ENCODE assay signal across 2 cellular contexts in the genomic region with DNA sequence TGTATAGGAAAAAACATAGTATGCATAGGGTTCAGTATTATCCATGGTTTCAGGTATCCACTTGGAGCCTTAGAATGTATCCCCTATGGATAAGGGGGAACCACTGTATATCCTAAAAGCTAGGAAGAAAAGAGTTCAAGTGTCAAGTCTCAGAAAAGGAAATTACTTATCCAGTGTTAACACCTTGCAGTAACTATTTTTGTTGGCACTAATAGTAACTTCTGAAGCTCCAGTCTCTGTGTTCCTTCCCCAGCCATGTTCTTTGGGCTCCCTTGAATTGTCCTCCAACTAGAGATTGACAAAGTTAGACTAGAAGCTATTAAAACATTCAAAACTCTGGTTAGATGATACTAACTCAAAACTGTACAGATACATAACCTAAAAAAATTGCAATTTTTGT.
TF ChIP-seq lines count a peak whose summit lies in the region.

No MANE protein-coding gene starts in this region.

TF ChIP-seq in IMR-90, 13 proteins besides CTCF, POLR2A, EP300 and RAD21:
- no peak for TF ChIP-seq MAFK (IDR thresholded peaks at IDR 0.05; ENCODE audit: low read depth, low read length)
- TF ChIP-seq NFE2L2 (IDR thresholded peaks at IDR 0.05; ENCODE audit: low read depth, low read length): no peak
- no peak for TF ChIP-seq FOS (IDR thresholded peaks at IDR 0.05; ENCODE audit: low read depth, low read length)
- TF ChIP-seq MXI1 (IDR thresholded peaks at IDR 0.05; ENCODE audit: borderline replicate concordance, low read depth, low read length): no peak
- TF ChIP-seq CHD1 (IDR thresholded peaks at IDR 0.05; ENCODE audit: low read depth, low read length): no peak
- TF ChIP-seq RFX5 (IDR thresholded peaks at IDR 0.05; ENCODE audit: low read depth, low read length): no peak
- no peak for TF ChIP-seq RCOR1 (IDR thresholded peaks at IDR 0.05; ENCODE audit: insufficient replicate concordance, low read length)
- TF ChIP-seq CEBPB (IDR thresholded peaks at IDR 0.05; ENCODE audit: low read depth, low read length): no peak

TF ChIP-seq in GM23338, 12 proteins besides CTCF, POLR2A, EP300 and RAD21:
- TF ChIP-seq EZH2 (IDR thresholded peaks at IDR 0.05; ENCODE audit: low read depth, unreplicated experiment): no peak
- TF ChIP-seq CREB1 (CRISPR knock-in tag; IDR thresholded peaks at IDR 0.05; ENCODE audit: low read depth): no peak
- no peak for TF ChIP-seq JUNB (IDR thresholded peaks at IDR 0.05; ENCODE audit: unreplicated experiment)
- no peak for TF ChIP-seq POLR2AphosphoS5 (IDR thresholded peaks at IDR 0.05; ENCODE audit: low read depth)
- TF ChIP-seq STAT1 (IDR thresholded peaks at IDR 0.05; ENCODE audit: unreplicated experiment): no peak
- no peak for TF ChIP-seq NANOG (IDR thresholded peaks at IDR 0.05; ENCODE audit: borderline replicate concordance)
- TF ChIP-seq, protein P1, sequence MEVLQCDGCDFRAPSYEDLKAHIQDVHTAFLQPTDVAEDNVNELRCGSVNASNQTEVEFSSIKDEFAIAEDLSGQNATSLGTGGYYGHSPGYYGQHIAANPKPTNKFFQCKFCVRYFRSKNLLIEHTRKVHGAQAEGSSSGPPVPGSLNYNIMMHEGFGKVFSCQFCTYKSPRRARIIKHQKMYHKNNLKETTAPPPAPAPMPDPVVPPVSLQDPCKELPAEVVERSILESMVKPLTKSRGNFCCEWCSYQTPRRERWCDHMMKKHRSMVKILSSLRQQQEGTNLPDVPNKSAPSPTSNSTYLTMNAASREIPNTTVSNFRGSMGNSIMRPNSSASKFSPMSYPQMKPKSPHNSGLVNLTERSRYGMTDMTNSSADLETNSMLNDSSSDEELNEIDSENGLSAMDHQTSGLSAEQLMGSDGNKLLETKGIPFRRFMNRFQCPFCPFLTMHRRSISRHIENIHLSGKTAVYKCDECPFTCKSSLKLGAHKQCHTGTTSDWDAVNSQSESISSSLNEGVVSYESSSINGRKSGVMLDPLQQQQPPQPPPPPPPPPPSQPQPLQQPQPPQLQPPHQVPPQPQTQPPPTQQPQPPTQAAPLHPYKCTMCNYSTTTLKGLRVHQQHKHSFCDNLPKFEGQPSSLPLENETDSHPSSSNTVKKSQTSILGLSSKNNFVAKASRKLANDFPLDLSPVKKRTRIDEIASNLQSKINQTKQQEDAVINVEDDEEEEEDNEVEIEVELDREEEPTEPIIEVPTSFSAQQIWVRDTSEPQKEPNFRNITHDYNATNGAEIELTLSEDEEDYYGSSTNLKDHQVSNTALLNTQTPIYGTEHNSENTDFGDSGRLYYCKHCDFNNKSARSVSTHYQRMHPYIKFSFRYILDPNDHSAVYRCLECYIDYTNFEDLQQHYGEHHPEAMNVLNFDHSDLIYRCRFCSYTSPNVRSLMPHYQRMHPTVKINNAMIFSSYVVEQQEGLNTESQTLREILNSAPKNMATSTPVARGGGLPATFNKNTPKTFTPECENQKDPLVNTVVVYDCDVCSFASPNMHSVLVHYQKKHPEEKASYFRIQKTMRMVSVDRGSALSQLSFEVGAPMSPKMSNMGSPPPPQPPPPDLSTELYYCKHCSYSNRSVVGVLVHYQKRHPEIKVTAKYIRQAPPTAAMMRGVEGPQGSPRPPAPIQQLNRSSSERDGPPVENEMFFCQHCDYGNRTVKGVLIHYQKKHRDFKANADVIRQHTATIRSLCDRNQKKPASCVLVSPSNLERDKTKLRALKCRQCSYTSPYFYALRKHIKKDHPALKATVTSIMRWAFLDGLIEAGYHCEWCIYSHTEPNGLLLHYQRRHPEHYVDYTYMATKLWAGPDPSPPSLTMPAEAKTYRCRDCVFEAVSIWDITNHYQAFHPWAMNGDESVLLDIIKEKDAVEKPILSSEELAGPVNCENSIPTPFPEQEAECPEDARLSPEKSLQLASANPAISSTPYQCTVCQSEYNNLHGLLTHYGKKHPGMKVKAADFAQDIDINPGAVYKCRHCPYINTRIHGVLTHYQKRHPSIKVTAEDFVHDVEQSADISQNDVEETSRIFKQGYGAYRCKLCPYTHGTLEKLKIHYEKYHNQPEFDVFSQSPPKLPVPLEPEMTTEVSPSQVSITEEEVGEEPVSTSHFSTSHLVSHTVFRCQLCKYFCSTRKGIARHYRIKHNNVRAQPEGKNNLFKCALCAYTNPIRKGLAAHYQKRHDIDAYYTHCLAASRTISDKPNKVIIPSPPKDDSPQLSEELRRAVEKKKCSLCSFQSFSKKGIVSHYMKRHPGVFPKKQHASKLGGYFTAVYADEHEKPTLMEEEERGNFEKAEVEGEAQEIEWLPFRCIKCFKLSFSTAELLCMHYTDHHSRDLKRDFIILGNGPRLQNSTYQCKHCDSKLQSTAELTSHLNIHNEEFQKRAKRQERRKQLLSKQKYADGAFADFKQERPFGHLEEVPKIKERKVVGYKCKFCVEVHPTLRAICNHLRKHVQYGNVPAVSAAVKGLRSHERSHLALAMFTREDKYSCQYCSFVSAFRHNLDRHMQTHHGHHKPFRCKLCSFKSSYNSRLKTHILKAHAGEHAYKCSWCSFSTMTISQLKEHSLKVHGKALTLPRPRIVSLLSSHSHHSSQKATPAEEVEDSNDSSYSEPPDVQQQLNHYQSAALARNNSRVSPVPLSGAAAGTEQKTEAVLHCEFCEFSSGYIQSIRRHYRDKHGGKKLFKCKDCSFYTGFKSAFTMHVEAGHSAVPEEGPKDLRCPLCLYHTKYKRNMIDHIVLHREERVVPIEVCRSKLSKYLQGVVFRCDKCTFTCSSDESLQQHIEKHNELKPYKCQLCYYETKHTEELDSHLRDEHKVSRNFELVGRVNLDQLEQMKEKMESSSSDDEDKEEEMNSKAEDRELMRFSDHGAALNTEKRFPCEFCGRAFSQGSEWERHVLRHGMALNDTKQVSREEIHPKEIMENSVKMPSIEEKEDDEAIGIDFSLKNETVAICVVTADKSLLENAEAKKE (CRISPR knock-in tag; IDR thresholded peaks at IDR 0.05): no peak
- TF ChIP-seq EZH2phosphoT487 (IDR thresholded peaks at IDR 0.05; ENCODE audit: unreplicated experiment): no peak
- no peak for TF ChIP-seq ETS1 (IDR thresholded peaks at IDR 0.05)
- TF ChIP-seq, protein P2, sequence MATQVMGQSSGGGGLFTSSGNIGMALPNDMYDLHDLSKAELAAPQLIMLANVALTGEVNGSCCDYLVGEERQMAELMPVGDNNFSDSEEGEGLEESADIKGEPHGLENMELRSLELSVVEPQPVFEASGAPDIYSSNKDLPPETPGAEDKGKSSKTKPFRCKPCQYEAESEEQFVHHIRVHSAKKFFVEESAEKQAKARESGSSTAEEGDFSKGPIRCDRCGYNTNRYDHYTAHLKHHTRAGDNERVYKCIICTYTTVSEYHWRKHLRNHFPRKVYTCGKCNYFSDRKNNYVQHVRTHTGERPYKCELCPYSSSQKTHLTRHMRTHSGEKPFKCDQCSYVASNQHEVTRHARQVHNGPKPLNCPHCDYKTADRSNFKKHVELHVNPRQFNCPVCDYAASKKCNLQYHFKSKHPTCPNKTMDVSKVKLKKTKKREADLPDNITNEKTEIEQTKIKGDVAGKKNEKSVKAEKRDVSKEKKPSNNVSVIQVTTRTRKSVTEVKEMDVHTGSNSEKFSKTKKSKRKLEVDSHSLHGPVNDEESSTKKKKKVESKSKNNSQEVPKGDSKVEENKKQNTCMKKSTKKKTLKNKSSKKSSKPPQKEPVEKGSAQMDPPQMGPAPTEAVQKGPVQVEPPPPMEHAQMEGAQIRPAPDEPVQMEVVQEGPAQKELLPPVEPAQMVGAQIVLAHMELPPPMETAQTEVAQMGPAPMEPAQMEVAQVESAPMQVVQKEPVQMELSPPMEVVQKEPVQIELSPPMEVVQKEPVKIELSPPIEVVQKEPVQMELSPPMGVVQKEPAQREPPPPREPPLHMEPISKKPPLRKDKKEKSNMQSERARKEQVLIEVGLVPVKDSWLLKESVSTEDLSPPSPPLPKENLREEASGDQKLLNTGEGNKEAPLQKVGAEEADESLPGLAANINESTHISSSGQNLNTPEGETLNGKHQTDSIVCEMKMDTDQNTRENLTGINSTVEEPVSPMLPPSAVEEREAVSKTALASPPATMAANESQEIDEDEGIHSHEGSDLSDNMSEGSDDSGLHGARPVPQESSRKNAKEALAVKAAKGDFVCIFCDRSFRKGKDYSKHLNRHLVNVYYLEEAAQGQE (IDR thresholded peaks at IDR 0.05; ENCODE audit: unreplicated experiment): no peak
- no peak for TF ChIP-seq ZNF114 (CRISPR knock-in tag; IDR thresholded peaks at IDR 0.05)
- no peak for TF ChIP-seq ZNF331 (CRISPR knock-in tag; IDR thresholded peaks at IDR 0.05; ENCODE audit: low read depth)
TF ChIP-seq in GM23338: peak in this region for 0.
